26 cellular contexts compared by ENCODE assay signal in the genomic region with DNA sequence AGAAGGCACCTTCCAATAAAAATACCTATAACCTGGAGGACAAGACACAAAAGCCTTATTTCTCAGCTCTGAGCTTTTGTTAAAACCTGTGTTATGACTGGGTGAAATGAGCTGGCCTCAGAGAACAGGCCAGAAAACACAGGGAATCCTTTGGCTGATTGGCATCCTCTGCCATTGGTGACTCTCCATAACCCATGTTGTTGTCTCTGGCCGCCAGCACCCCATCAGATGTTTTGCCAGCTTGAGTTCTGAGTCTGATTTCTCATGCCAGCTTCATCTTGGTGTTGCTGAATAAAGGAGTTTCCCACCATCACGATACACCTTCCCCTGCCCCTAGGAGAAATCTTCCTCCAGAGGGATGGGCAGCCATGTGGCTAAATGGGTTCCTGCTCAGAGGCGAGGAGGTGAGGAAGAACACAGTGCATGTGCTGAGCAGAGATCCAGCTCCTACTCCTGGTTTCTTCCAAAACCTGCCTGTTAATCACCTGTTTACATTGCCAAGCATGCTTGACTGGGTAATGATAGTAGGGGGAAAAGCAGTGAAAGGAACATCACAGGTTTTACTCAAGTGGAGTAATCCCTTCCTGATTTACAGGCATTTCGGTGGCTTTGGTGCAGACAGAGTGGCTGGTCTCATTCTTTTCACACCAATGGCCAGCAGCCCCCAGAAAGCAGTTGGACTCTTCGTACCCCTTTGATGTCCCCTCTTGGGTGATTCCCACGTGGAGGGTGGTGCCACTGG.
DNase-seq lines count a peak whose midpoint lies in the region; ATAC-seq and TF ChIP-seq lines count a peak whose summit lies in the region.
"Had no signal": no experiment of that assay in that cellular context is flagged by ENCODE, and none has a peak within 500 bp of the region (broad histone marks: within the 10 kb centered on the region; RNA-seq: fewer than 3 reads in every experiment).

No MANE protein-coding gene starts in this region.

- no peak overlapping the region for H3T11ph ChIP-seq in H9 (ENCODE audit: low read length)

- H3K27ac ChIP-seq in H9 (ENCODE audit: insufficient read length, low read depth, low read length) = no peak overlapping the region
- peak overlapping the region; percentile 26 for H3K27ac ChIP-seq in caudate nucleus (ENCODE audit: low read depth, low read length)
- H3K27ac ChIP-seq in heart right ventricle = peak overlapping the region in 2 of 10 donors; percentile 13 to 23
- H3K27ac ChIP-seq: BLaER1 treated with 17β-estradiol and CSF1 and Interleukin-3, amounts not matched to agents 10 nM and 100 nM; epithelial cell of prostate; psoas muscle had no signal

- no peaks in the 10 kb centered on the region for H3K23me2 ChIP-seq in H9 (ENCODE audit: insufficient read length, low read depth, low read length, poor library complexity, severe bottlenecking)

- H4K20me1 ChIP-seq in H9 (ENCODE audit: control insufficient read depth, insufficient read depth, insufficient read length) = no peaks in the 10 kb centered on the region
- H4K20me1 ChIP-seq: BLaER1 treated with 17β-estradiol and CSF1 and Interleukin-3, amounts not matched to agents 10 nM and 100 nM had no signal

- no peak overlapping the region for H2BK12ac ChIP-seq in H9 (ENCODE audit: insufficient read length, low read depth, low read length)

- H2BK15ac ChIP-seq in H9 (ENCODE audit: low read depth, low read length) = no peak overlapping the region

- no peaks in the 10 kb centered on the region for H3K27me3 ChIP-seq in H9 (ENCODE audit: insufficient read depth, low read length)
- no peaks in the 10 kb centered on the region for H3K27me3 ChIP-seq in heart right ventricle
- H3K27me3 ChIP-seq: BLaER1 treated with 17β-estradiol and CSF1 and Interleukin-3, amounts not matched to agents 10 nM and 100 nM; sigmoid colon had no signal

- no peak overlapping the region for H4K91ac ChIP-seq in H9 (ENCODE audit: insufficient read length, low read depth, low read length)

- H3K36me3 Mint-ChIP-seq in H9 (ENCODE audit: insufficient read depth in 1 of 3, low read depth in 3 of 3) = peaks cover 0 to 7% (median 4%) of the 10 kb centered on the region in 3 experiments; a peak in 6 of 7 replicates
- H3K36me3 Mint-ChIP-seq: brain, mesothelial cell of epicardium, naive B cell had no signal

- no peak overlapping the region for H3K18ac ChIP-seq in H9 (ENCODE audit: insufficient read length, low read depth, low read length)

- H2BK120ac ChIP-seq in H9 (ENCODE audit: low read depth, low read length, poor library complexity, severe bottlenecking) = no peak overlapping the region

- H2AFZ ChIP-seq in H9 (ENCODE audit: low read length) = no peak overlapping the region

- H3K4me1 ChIP-seq in H9 (ENCODE audit: insufficient read depth, low read length) (peaks cover 11% of the 10 kb centered on the region; the same call in 1 of the 2 replicates), heart right ventricle (peaks cover 3 to 67% (median 36%) of the 10 kb centered on the region in 9 donors)

- H3K9me3 ChIP-seq in H9 (ENCODE audit: control insufficient read depth, low read depth, low read length) = no peaks in the 10 kb centered on the region
- no peaks in the 10 kb centered on the region for H3K9me3 ChIP-seq in heart right ventricle
- H3K9me3 ChIP-seq: BLaER1 treated with 17β-estradiol and CSF1 and Interleukin-3, amounts not matched to agents 10 nM and 100 nM; psoas muscle; sigmoid colon had no signal

- H3K4ac ChIP-seq in H9 (ENCODE audit: low read depth, low read length) = no peak overlapping the region

- H3K9me3 Mint-ChIP-seq in H9 = peaks cover 0 to 2% of the 10 kb centered on the region in 2 experiments; a peak in 2 of 5 replicates
- H3K9me3 Mint-ChIP-seq in stimulated activated naive CD8-positive, alpha-beta T cell treated with anti-CD3 and anti-CD28 coated beads, Interleukin-15, amount 100 ng/mL, for 72 hours = no peaks in the 10 kb centered on the region
- H3K9me3 Mint-ChIP-seq: activated T-helper 2 cell treated with anti-CD3 and anti-CD28 coated beads, Interferon-gamma antibody, Interleukin-2, Interleukin-4, amounts not matched to agents 10 μg/mL and 5 μg/mL and 100 μg/mL, durations not matched to agents 14 hours and 24 hours and 36 hours; brain; mesothelial cell of epicardium; naive B cell; T-helper 2 cell treated with Interferon-gamma antibody and Interleukin-4, amounts not matched to agents 5 μg/mL and 100 μg/mL, for 36 hours had no signal

- DNase-seq in DMS53 (lab: John Stamatoyannopoulos, UW) = peak; percentile 90
- no peak for DNase-seq in H9
- DNase-seq in caudate nucleus (lab: John Stamatoyannopoulos, UW) = peak in 1 of 61 donors; percentile 69
- peak; percentile 53 for DNase-seq in left kidney (ENCODE audit: low read depth, low spot score)
- no peak for DNase-seq in heart right ventricle
- DNase-seq in activated CD4-positive, alpha-beta T cell treated with anti-CD3 and anti-CD28 coated beads for 4 hours = no peak
- DNase-seq in stimulated activated naive CD8-positive, alpha-beta T cell treated with anti-CD3 and anti-CD28 coated beads, Interleukin-15, amount 100 ng/mL, for 72 hours = no peak
- DNase-seq: activated CD8-positive, alpha-beta T cell treated with anti-CD3 and anti-CD28 coated beads, Interleukin-2, amount 10 ng/mL, durations not matched to agents 7 days and 5 days; activated naive CD4-positive, alpha-beta T cell treated with anti-CD3 and anti-CD28 coated beads, Interleukin-2, amount 50 U/mL, for 16 hours; DMS153; effector CD8-positive, alpha-beta T cell; naive B cell; NCI-H1436; NCI-H2107; nucleus accumbens; psoas muscle; sigmoid colon; stimulated activated CD4-positive, alpha-beta T cell treated with anti-CD3 and anti-CD28 coated beads, Interleukin-4, amount 100 ng/mL, for 24 hours; trophoblast cell had no signal

- no peak for ATAC-seq in heart right ventricle
- no peak for ATAC-seq in stimulated activated naive CD8-positive, alpha-beta T cell treated with anti-CD3 and anti-CD28 coated beads, Interleukin-15, amount 100 ng/mL, for 72 hours
- ATAC-seq: activated CD8-positive, alpha-beta T cell treated with anti-CD3 and anti-CD28 coated beads, Interleukin-2, amount 10 ng/mL, durations not matched to agents 7 days and 5 days; HepG2; psoas muscle had no signal

- H3K79me1 ChIP-seq in H9 (ENCODE audit: insufficient read depth, low read depth, low read length, poor library complexity, severe bottlenecking) = peaks cover 14% of the 10 kb centered on the region

- H3K14ac ChIP-seq in H9 (ENCODE audit: insufficient read depth, low read length) = no peak overlapping the region; the same call in 1 of the 2 replicates

- no peak overlapping the region for H3K4me3 Mint-ChIP-seq in H9
- H3K4me3 Mint-ChIP-seq in stimulated activated naive CD8-positive, alpha-beta T cell treated with anti-CD3 and anti-CD28 coated beads, Interleukin-15, amount 100 ng/mL, for 72 hours = no peak overlapping the region
- H3K4me3 Mint-ChIP-seq: activated CD8-positive, alpha-beta T cell treated with anti-CD3 and anti-CD28 coated beads, Interleukin-2, amount 10 ng/mL, durations not matched to agents 7 days and 5 days; brain; mesothelial cell of epicardium; naive B cell; T-helper 2 cell treated with Interferon-gamma antibody and Interleukin-4, amounts not matched to agents 5 μg/mL and 100 μg/mL, for 36 hours had no signal

- intact Hi-C loops in heart right ventricle (cut with DNase I) = no loop called here

- TF ChIP-seq CTCF in H9 (conservative IDR thresholded peaks at IDR 0.05) (no peak), heart right ventricle (IDR thresholded peaks at IDR 0.05) (no peak)

- H3K56ac ChIP-seq in H9 (ENCODE audit: insufficient read length, low read depth, low read length) = no peak overlapping the region

- no peak overlapping the region for H4K8ac ChIP-seq in H9 (replicated peaks; ENCODE audit: insufficient read length, low read depth, low read length)

- no peak overlapping the region for H3K23ac ChIP-seq in H9 (ENCODE audit: insufficient read length, low read depth, low read length)

- H3K4me3 ChIP-seq in heart right ventricle = no peak overlapping the region
- H3K4me3 ChIP-seq: BLaER1 treated with 17β-estradiol and CSF1 and Interleukin-3, amounts not matched to agents 10 nM and 100 nM; psoas muscle; sigmoid colon had no signal

- peak overlapping the region; percentile 25 to 74 (median 72); a peak in 4 of 7 replicates for H3K27ac Mint-ChIP-seq in H9
- H3K27ac Mint-ChIP-seq in stimulated activated naive CD8-positive, alpha-beta T cell treated with anti-CD3 and anti-CD28 coated beads, Interleukin-15, amount 100 ng/mL, for 72 hours = no peak overlapping the region
- H3K27ac Mint-ChIP-seq: activated CD8-positive, alpha-beta T cell treated with anti-CD3 and anti-CD28 coated beads, Interleukin-2, amount 10 ng/mL, durations not matched to agents 7 days and 5 days; activated T-helper 2 cell treated with anti-CD3 and anti-CD28 coated beads, Interferon-gamma antibody, Interleukin-2, Interleukin-4, amounts not matched to agents 10 μg/mL and 5 μg/mL and 100 μg/mL, durations not matched to agents 14 hours and 24 hours and 36 hours; mesothelial cell of epicardium; T-helper 2 cell treated with Interferon-gamma antibody and Interleukin-4, amounts not matched to agents 5 μg/mL and 100 μg/mL, for 36 hours had no signal

- WGBS in H9 (ENCODE audit: extremely low coverage, insufficient read length, low lambda C conversion rate) = no CpG with 5 or more reads among the region's 6 CpGs
- WGBS in heart right ventricle, 2 donors = 83 to 85% methylated on average over 6 of the region's 6 CpGs

- H3K36me3 ChIP-seq in heart right ventricle = no peaks in the 10 kb centered on the region
- H3K36me3 ChIP-seq: BLaER1 treated with 17β-estradiol and CSF1 and Interleukin-3, amounts not matched to agents 10 nM and 100 nM; sigmoid colon had no signal

- H2BK20ac ChIP-seq in H9 (ENCODE audit: low read depth, low read length, poor library complexity, severe bottlenecking) = no peak overlapping the region

- H3K27me3 Mint-ChIP-seq in H9 (ENCODE audit: low read depth) = no peaks in the 10 kb centered on the region
- H3K27me3 Mint-ChIP-seq in stimulated activated naive CD8-positive, alpha-beta T cell treated with anti-CD3 and anti-CD28 coated beads, Interleukin-15, amount 100 ng/mL, for 72 hours = no peaks in the 10 kb centered on the region

- no peak overlapping the region for H3K4me2 ChIP-seq in H9 (ENCODE audit: insufficient read depth, insufficient read length, low read length)
- H3K4me2 ChIP-seq: BLaER1 treated with 17β-estradiol and CSF1 and Interleukin-3, amounts not matched to agents 10 nM and 100 nM had no signal

- H3K9ac ChIP-seq in H9 (ENCODE audit: extremely low read depth, insufficient read length, low read length) = no peak overlapping the region
- H3K9ac ChIP-seq: BLaER1 treated with 17β-estradiol and CSF1 and Interleukin-3, amounts not matched to agents 10 nM and 100 nM had no signal

- no peak overlapping the region for H4K5ac ChIP-seq in H9 (ENCODE audit: insufficient read length, low read depth, low read length)

- no peak overlapping the region for H2BK5ac ChIP-seq in H9 (ENCODE audit: insufficient read length, low read length)

- H3K4me1 Mint-ChIP-seq in H9 = peaks cover 56 to 58% of the 10 kb centered on the region in 2 experiments
- no peaks in the 10 kb centered on the region for H3K4me1 Mint-ChIP-seq in stimulated activated naive CD8-positive, alpha-beta T cell treated with anti-CD3 and anti-CD28 coated beads, Interleukin-15, amount 100 ng/mL, for 72 hours

- no peak overlapping the region for H2AK5ac ChIP-seq in H9 (ENCODE audit: insufficient read length, low read length)

- H3K79me2 ChIP-seq in H9 (ENCODE audit: insufficient read depth, low read length) = peaks cover 29% of the 10 kb centered on the region; the same call in 1 of the 2 replicates

Comparison
In these comparisons a context has a peak if more than half of its experiments do, and no peak if none do; other contexts are left out.
1. DNase-seq: peak in DMS53 (single experiment) and left kidney (single experiment); none in H9 (single experiment), heart right ventricle (0 of 2), activated CD4-positive, alpha-beta T cell treated with anti-CD3 and anti-CD28 coated beads for 4 hours (0 of 2) and stimulated activated naive CD8-positive, alpha-beta T cell treated with anti-CD3 and anti-CD28 coated beads, Interleukin-15, amount 100 ng/mL, for 72 hours (0 of 2).
2. H3K27ac Mint-ChIP-seq: peak in H9 (3 of 3); none in stimulated activated naive CD8-positive, alpha-beta T cell treated with anti-CD3 and anti-CD28 coated beads, Interleukin-15, amount 100 ng/mL, for 72 hours (0 of 2).